Comparison of ENCODE assay signal across 1 cellular context in the genomic region with DNA sequence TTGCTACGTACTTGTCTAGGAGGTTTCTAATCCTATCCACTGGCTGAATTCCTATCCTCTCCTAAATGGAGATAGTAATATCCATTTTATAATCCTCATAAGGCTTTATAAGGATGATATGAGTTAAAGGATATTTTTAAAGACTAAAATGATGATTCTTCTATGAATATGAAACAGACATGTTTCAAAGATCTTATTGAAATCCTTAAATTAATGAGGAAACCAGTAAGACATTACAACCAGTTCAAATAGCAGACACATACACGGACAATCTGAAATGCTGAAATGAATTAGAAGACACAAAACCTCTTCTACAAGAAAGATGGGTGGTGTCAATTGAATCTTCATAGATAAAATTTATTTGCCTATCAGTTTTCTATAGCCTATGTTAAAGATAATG.
TF ChIP-seq lines count a peak whose summit lies in the region.

No MANE protein-coding gene starts in this region.

TF ChIP-seq in GM23338, 12 proteins besides CTCF, POLR2A, EP300 and RAD21 (continued from another document):
- TF ChIP-seq STAT1 (IDR thresholded peaks at IDR 0.05; ENCODE audit: unreplicated experiment) (no peak), EZH2phosphoT487 (IDR thresholded peaks at IDR 0.05; ENCODE audit: unreplicated experiment) (no peak), JUNB (IDR thresholded peaks at IDR 0.05; ENCODE audit: unreplicated experiment) (no peak), CREB1 (CRISPR knock-in tag; IDR thresholded peaks at IDR 0.05; ENCODE audit: low read depth) (no peak)
- TF ChIP-seq, protein P1, sequence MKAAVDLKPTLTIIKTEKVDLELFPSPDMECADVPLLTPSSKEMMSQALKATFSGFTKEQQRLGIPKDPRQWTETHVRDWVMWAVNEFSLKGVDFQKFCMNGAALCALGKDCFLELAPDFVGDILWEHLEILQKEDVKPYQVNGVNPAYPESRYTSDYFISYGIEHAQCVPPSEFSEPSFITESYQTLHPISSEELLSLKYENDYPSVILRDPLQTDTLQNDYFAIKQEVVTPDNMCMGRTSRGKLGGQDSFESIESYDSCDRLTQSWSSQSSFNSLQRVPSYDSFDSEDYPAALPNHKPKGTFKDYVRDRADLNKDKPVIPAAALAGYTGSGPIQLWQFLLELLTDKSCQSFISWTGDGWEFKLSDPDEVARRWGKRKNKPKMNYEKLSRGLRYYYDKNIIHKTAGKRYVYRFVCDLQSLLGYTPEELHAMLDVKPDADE (IDR thresholded peaks at IDR 0.05) = no peak
- TF ChIP-seq, protein P2, sequence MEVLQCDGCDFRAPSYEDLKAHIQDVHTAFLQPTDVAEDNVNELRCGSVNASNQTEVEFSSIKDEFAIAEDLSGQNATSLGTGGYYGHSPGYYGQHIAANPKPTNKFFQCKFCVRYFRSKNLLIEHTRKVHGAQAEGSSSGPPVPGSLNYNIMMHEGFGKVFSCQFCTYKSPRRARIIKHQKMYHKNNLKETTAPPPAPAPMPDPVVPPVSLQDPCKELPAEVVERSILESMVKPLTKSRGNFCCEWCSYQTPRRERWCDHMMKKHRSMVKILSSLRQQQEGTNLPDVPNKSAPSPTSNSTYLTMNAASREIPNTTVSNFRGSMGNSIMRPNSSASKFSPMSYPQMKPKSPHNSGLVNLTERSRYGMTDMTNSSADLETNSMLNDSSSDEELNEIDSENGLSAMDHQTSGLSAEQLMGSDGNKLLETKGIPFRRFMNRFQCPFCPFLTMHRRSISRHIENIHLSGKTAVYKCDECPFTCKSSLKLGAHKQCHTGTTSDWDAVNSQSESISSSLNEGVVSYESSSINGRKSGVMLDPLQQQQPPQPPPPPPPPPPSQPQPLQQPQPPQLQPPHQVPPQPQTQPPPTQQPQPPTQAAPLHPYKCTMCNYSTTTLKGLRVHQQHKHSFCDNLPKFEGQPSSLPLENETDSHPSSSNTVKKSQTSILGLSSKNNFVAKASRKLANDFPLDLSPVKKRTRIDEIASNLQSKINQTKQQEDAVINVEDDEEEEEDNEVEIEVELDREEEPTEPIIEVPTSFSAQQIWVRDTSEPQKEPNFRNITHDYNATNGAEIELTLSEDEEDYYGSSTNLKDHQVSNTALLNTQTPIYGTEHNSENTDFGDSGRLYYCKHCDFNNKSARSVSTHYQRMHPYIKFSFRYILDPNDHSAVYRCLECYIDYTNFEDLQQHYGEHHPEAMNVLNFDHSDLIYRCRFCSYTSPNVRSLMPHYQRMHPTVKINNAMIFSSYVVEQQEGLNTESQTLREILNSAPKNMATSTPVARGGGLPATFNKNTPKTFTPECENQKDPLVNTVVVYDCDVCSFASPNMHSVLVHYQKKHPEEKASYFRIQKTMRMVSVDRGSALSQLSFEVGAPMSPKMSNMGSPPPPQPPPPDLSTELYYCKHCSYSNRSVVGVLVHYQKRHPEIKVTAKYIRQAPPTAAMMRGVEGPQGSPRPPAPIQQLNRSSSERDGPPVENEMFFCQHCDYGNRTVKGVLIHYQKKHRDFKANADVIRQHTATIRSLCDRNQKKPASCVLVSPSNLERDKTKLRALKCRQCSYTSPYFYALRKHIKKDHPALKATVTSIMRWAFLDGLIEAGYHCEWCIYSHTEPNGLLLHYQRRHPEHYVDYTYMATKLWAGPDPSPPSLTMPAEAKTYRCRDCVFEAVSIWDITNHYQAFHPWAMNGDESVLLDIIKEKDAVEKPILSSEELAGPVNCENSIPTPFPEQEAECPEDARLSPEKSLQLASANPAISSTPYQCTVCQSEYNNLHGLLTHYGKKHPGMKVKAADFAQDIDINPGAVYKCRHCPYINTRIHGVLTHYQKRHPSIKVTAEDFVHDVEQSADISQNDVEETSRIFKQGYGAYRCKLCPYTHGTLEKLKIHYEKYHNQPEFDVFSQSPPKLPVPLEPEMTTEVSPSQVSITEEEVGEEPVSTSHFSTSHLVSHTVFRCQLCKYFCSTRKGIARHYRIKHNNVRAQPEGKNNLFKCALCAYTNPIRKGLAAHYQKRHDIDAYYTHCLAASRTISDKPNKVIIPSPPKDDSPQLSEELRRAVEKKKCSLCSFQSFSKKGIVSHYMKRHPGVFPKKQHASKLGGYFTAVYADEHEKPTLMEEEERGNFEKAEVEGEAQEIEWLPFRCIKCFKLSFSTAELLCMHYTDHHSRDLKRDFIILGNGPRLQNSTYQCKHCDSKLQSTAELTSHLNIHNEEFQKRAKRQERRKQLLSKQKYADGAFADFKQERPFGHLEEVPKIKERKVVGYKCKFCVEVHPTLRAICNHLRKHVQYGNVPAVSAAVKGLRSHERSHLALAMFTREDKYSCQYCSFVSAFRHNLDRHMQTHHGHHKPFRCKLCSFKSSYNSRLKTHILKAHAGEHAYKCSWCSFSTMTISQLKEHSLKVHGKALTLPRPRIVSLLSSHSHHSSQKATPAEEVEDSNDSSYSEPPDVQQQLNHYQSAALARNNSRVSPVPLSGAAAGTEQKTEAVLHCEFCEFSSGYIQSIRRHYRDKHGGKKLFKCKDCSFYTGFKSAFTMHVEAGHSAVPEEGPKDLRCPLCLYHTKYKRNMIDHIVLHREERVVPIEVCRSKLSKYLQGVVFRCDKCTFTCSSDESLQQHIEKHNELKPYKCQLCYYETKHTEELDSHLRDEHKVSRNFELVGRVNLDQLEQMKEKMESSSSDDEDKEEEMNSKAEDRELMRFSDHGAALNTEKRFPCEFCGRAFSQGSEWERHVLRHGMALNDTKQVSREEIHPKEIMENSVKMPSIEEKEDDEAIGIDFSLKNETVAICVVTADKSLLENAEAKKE (CRISPR knock-in tag; IDR thresholded peaks at IDR 0.05) = no peak
